ENCODE assay signal across 17 cellular contexts in the genomic region with DNA sequence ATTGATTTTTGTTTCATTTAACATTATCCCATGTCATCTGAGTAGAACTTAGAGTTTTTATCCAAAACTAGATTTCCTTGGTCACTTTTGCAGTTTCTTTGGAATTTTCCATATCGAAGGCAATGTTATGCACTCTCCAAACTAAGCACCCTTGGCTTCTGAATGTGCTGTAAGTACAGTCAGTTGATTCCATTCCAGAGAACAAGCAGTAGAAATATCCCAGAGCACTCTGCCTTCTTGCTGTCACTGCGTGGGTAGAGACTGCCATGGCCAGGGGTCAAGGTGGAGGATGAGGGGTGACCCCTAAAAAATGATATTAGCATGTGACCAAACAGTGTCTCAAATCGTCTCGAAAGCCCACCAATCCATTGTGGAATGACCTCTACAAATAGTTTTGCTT. TPM values are rescaled to one million over a fixed set of nuclear protein-coding genes. Genes with fewer than 3 reads are reported as not detected.
"Had no signal": no experiment of that assay in that cellular context is flagged by ENCODE, and none has a peak within 500 bp of the region (broad histone marks: within the 10 kb centered on the region; RNA-seq: fewer than 3 reads in every experiment).

No MANE protein-coding gene starts in this region.

- H3K4me1 ChIP-seq: gastrocnemius medialis, suprapubic skin had no signal

- H3K4me3 ChIP-seq: dorsolateral prefrontal cortex, gastrocnemius medialis, pancreas, skin epidermis, suprapubic skin had no signal

- H3K27me3 ChIP-seq: dorsolateral prefrontal cortex, gastrocnemius medialis, pancreas, suprapubic skin had no signal

- H3K27ac ChIP-seq: gastrocnemius medialis, pancreas, skin epidermis, suprapubic skin had no signal

- H3K9me3 ChIP-seq: gastrocnemius medialis, pancreas, SK-N-SH, suprapubic skin had no signal

- H3K36me3 ChIP-seq: gastrocnemius medialis, pancreas, suprapubic skin had no signal

- DNase-seq: activated CD4-positive, alpha-beta T cell treated with anti-CD3 and anti-CD28 coated beads, Interleukin-2, amount 50 U/mL, for 4 hours; activated CD4-positive, CD25-positive, alpha-beta regulatory T cell treated with anti-CD3 and anti-CD28 coated beads, Interleukin-2, amount 50 U/mL, for 72 hours; activated CD8-positive, alpha-beta memory T cell treated with anti-CD3 and anti-CD28 coated beads, Interleukin-2, amount 10 ng/mL, durations not matched to agents 7 days and 5 days; activated naive CD4-positive, alpha-beta T cell treated with anti-CD3 and anti-CD28 coated beads, Interleukin-2, amount 50 U/mL, for 16 hours; activated T-cell treated with anti-CD3 and anti-CD28 coated beads, Interleukin-2, amount 50 U/mL, for 1 hour; dorsolateral prefrontal cortex; endodermal cell; gastrocnemius medialis; islet precursor cell; midbrain; naive thymus-derived CD8-positive, alpha-beta T cell; SK-N-SH; stimulated activated CD4-positive, alpha-beta T cell treated with anti-CD3 and anti-CD28 coated beads, Interleukin-4, amount 100 ng/mL, for 24 hours; stimulated activated naive CD8-positive, alpha-beta T cell treated with anti-CD3 and anti-CD28 coated beads, Interleukin-15, Interleukin-2, amounts not matched to agents 100 U/mL and 50 U/mL, for 24 hours had no signal

- ATAC-seq: activated CD8-positive, alpha-beta memory T cell treated with anti-CD3 and anti-CD28 coated beads, Interleukin-2, amount 10 ng/mL, durations not matched to agents 7 days and 5 days; gastrocnemius medialis; naive thymus-derived CD8-positive, alpha-beta T cell; stimulated activated naive CD8-positive, alpha-beta T cell treated with anti-CD3 and anti-CD28 coated beads, Interleukin-15, Interleukin-2, amounts not matched to agents 100 U/mL and 50 U/mL, for 24 hours had no signal

RNA-seq across cellular contexts. Expression of a gene that starts 36.2 kb away (rescaled TPM):
- polyA plus RNA-seq: SK-N-SH had no signal
